ENCODE assay signal across 8 cellular contexts in the genomic region with DNA sequence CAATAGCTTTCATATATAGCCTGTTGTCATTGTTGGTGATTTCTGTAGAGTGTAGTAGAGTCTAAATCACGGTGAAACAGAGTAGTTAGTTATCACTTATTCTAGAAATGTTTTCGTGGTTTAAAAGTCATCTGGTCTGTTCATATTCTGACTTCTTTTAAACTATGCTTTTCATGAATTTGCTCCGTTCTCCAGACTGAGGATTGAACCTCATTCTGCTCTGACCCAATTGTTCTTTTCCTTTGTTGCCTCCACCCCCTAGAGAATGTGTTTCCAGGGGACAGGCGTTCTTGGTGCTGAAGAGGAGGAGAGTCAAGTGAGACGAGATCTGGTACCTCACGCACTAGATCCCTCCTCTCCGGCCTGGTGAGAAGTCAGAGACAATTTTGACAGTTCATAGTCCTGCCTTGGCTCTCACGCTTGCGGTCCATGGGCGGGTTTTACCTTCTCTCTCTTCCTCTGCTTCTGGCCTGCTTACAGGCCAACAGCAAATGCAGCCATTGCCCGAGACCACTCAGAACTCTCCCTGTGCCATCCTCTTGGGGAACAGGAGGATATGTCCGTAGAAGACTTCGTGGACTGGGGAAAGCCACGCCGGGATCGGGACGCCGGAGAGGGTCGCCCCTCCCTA. TPM values are rescaled to one million over a fixed set of nuclear protein-coding genes. Genes with fewer than 3 reads are reported as not detected.
DNase-seq lines count a peak whose midpoint lies in the region; ATAC-seq and TF ChIP-seq lines count a peak whose summit lies in the region.

No MANE protein-coding gene starts in this region.

- peaks cover 4% of the 10 kb centered on the region for H3K36me3 ChIP-seq in NT2/D1 (ENCODE audit: insufficient read depth, insufficient read length, low read length)

- H3K9ac ChIP-seq in NT2/D1 (ENCODE audit: insufficient read length, low read depth), result peak overlapping the region; percentile 92

- no peaks in the 10 kb centered on the region for H3K9me3 Mint-ChIP-seq in activated naive CD4-positive, alpha-beta T cell treated with anti-CD3 and anti-CD28 coated beads for 36 hours

- H3K27me3 Mint-ChIP-seq in activated naive CD4-positive, alpha-beta T cell treated with anti-CD3 and anti-CD28 coated beads for 36 hours (ENCODE audit: low read depth), result no peaks in the 10 kb centered on the region

- H3K4me3 ChIP-seq in NT2/D1 (ENCODE audit: insufficient read length, low read depth), result peak overlapping the region; percentile 88

- intact Hi-C loops in activated naive CD4-positive, alpha-beta T cell treated with anti-CD3 and anti-CD28 coated beads for 36 hours (cut with micrococcal nuclease), result loop anchor here (1.0 to 5.0 kb wide), 15 partner anchors 28 to 1562 kb away; partner anchors contain the start of genes AKIRIN2, ORC3, SLC35A1 and SMIM8

- peak; percentile 61 for ATAC-seq in HG03571 (IDR thresholded peaks at IDR 0.05; ENCODE audit: unreplicated experiment)

- no peaks in the 10 kb centered on the region for H3K4me1 ChIP-seq in NT2/D1 (ENCODE audit: insufficient read depth, insufficient read length)

- peaks cover 14% of the 10 kb centered on the region for H3K36me3 Mint-ChIP-seq in activated naive CD4-positive, alpha-beta T cell treated with anti-CD3 and anti-CD28 coated beads for 36 hours (ENCODE audit: low read depth)

- peak overlapping the region; percentile 94 for H3K27ac Mint-ChIP-seq in activated naive CD4-positive, alpha-beta T cell treated with anti-CD3 and anti-CD28 coated beads for 36 hours

- peaks cover 16% of the 10 kb centered on the region for H3K27me3 ChIP-seq in NT2/D1 (ENCODE audit: insufficient read depth, insufficient read length)

- peak overlapping the region; percentile 85 for H3K4me3 Mint-ChIP-seq in activated naive CD4-positive, alpha-beta T cell treated with anti-CD3 and anti-CD28 coated beads for 36 hours

- H3K9me3 ChIP-seq in NT2/D1 (ENCODE audit: insufficient read depth, low read length), result no peaks in the 10 kb centered on the region

- CTCF ChIA-PET in activated naive CD4-positive, alpha-beta T cell treated with anti-CD3 and anti-CD28 coated beads for 36 hours (lab: Charles Lee), result interaction anchor here (0.7 to 1.5 kb wide), 4 partner anchors 27 to 323 kb away, joined by 3 to 4 read pairs (median 3); no protein-coding TSS in a partner anchor

- TF ChIP-seq CTCF in GM20000 (IDR thresholded peaks at IDR 0.05; ENCODE audit: extremely low read depth, missing control alignments), result no peak

- H3K4me1 Mint-ChIP-seq in activated naive CD4-positive, alpha-beta T cell treated with anti-CD3 and anti-CD28 coated beads for 36 hours (ENCODE audit: low read depth), result peaks cover 44% of the 10 kb centered on the region

- DNase-seq in ELR (ENCODE audit: low read depth), result peak; percentile 92
- DNase-seq in GM20000 (ENCODE audit: low spot score), result peak; percentile 82
- DNase-seq in NT2/D1 (ENCODE audit: low read depth, low spot score), result no peak
- DNase-seq in activated naive CD4-positive, alpha-beta T cell treated with anti-CD3 and anti-CD28 coated beads for 36 hours, result peak; percentile 82
- DNase-seq in glomerular endothelial cell (ENCODE audit: extremely low read depth, low read depth, low spot score), result peak; percentile 31
- DNase-seq in pons (ENCODE audit: low spot score), result peak; percentile 81
- DNase-seq in T1000 (lab: John Stamatoyannopoulos, UW), result no peak

RNA-seq across cellular contexts. Expression of gene ZNF292, which starts 0.6 kb away (rescaled TPM):
- 10 to 100 TPM; 39.5 to 41.2 TPM for total RNA-seq in activated naive CD4-positive, alpha-beta T cell treated with anti-CD3 and anti-CD28 coated beads for 36 hours
- 13.2 and 25.5 TPM in 2 replicates for total RNA-seq in glomerular endothelial cell

RNA-seq across cellular contexts. Expression of gene CGA, which starts 59.9 kb away (rescaled TPM):
- total RNA-seq in activated naive CD4-positive, alpha-beta T cell treated with anti-CD3 and anti-CD28 coated beads for 36 hours, result not detected
- not detected in 2 replicates for total RNA-seq in glomerular endothelial cell

Comparison
In these comparisons a context has a peak if more than half of its experiments do, and no peak if none do; other contexts are left out.
1. DNase-seq: peak in ELR (single experiment), GM20000 (single experiment), activated naive CD4-positive, alpha-beta T cell treated with anti-CD3 and anti-CD28 coated beads for 36 hours (single experiment), glomerular endothelial cell (single experiment) and pons (single experiment); none in NT2/D1 (single experiment) and T1000 (single experiment).